ENCODE assay signal across 8 cellular contexts in the genomic region with DNA sequence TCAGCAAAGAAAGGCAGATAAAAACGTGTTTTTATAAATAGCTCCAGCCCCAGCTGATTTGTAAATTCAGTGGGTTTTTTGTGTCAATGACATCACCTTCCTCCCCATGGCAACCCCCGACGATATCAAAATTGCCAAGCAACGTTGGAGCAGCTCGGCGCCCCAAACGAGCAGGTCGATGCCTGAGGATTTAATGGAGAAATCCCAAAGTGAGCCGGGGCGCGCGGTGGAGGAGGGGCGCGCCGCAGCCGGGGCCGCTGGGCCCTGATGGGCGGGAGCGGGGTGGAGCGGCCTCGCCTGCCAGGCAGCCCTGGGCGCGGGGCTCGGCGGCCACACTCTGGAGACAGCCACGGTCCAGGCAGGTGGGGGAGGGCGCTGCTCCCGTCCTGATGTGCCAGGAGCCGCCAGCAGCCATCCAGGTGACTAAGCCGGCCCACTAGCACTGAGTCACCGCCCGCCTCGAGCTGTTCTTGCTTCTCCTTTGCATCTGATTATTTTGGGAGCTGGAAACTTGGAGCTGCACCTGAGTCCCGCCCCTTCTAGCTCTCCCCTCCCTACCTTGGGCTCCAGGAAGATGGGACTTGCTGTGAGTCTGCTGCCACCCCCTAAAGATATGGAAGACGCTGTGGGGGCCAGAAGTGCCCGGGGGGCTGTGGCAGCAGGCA. TPM values are rescaled to one million over a fixed set of nuclear protein-coding genes. Genes with fewer than 3 reads are reported as not detected.
A peak's percentile ranks its signal among the peaks of the same experiment; 100 is the strongest.
DNase-seq lines count a peak whose midpoint lies in the region; ATAC-seq and TF ChIP-seq lines count a peak whose summit lies in the region.

A gene (plus strand): TSS at position 137 of the 665 bp plus-strand sequence. CDS start 25,723 bp downstream, outside the sequence.

- no peak within 1 kb of the TSS for H3K4me3 ChIP-seq in NB4 (ENCODE audit: low read depth, low read length)
- peak within 1 kb of the TSS; percentile 51 for H3K4me3 ChIP-seq in fibroblast of the aortic adventitia (ENCODE audit: low read depth, low read length)
- peak within 1 kb of the TSS; percentile 23 for H3K4me3 ChIP-seq in urinary bladder (ENCODE audit: low read depth, low read length)

- TF ChIP-seq CTCF in GM10266 (IDR thresholded peaks at IDR 0.05; ENCODE audit: control insufficient read depth, insufficient read depth, low read depth, missing control alignments): no peak
- TF ChIP-seq CTCF in NB4 (IDR thresholded peaks at IDR 0.05; ENCODE audit: low read depth, low read length): no peak
- no peak for TF ChIP-seq CTCF in fibroblast of the aortic adventitia (IDR thresholded peaks at IDR 0.05; ENCODE audit: insufficient read depth, low read length)
- no peak for TF ChIP-seq CTCF in neural crest cell (conservative IDR thresholded peaks at IDR 0.05)

- no peak within 1 kb of the TSS for H3K27ac Mint-ChIP-seq in neural crest cell (ENCODE audit: unreplicated experiment)

- ATAC-seq in GM19023 (IDR thresholded peaks at IDR 0.05; ENCODE audit: unreplicated experiment): no peak

- H3K27me3 Mint-ChIP-seq in neural crest cell (ENCODE audit: low read depth): peaks cover 20% of the 10 kb centered on the region

- H3K9me3 Mint-ChIP-seq in neural crest cell: no peaks in the 10 kb centered on the region

- TF ChIP-seq POLR2A in NB4 (IDR thresholded peaks at IDR 0.05; ENCODE audit: extremely low read depth, insufficient read length): no peak

- WGBS in urinary bladder: 3% methylated on average over 36 of the region's 36 CpGs

- no peaks in the 10 kb centered on the region for H3K4me1 ChIP-seq in urinary bladder (ENCODE audit: insufficient read depth)

- H3K36me3 ChIP-seq in urinary bladder (ENCODE audit: insufficient read depth): no peaks in the 10 kb centered on the region

- H3K4me1 Mint-ChIP-seq in neural crest cell: peaks cover 13% of the 10 kb centered on the region

- peak within 1 kb of the TSS; percentile 77 for H3K4me3 Mint-ChIP-seq in neural crest cell

- H3K27ac ChIP-seq in urinary bladder (ENCODE audit: low read depth): peak within 1 kb of the TSS; percentile 38

- DNase-seq in GM10266 (ENCODE audit: extremely low spot score): peak; percentile 69
- DNase-seq in NB4 (ENCODE audit: low read depth): peak; percentile 27
- DNase-seq in activated CD8-positive, alpha-beta memory T cell treated with anti-CD3 and anti-CD28 coated beads, Interleukin-2, amount 50 U/mL, for 48 hours: peak; percentile 77
- DNase-seq in fibroblast of the aortic adventitia (ENCODE audit: low read depth): peak; percentile 32
- peak; percentile 36 for DNase-seq in neural crest cell (ENCODE audit: low read depth, low spot score)
- no peak for DNase-seq in superior temporal gyrus (ENCODE audit: extremely low spot score)

- H3K36me3 Mint-ChIP-seq in neural crest cell (ENCODE audit: low read depth): no peaks in the 10 kb centered on the region

RNA-seq across cellular contexts. Expression of the gene that starts here (rescaled TPM):
- total RNA-seq in fibroblast of the aortic adventitia (ENCODE audit: low replicate concordance) (0.09 TPM in 1 of 2 replicates, not detected in the other), neural crest cell (0.28 and 0.93 TPM in 2 replicates), urinary bladder (2.0 TPM)
- 2.0 TPM for polyA plus RNA-seq in urinary bladder

Comparison
In these comparisons a context has a peak if more than half of its experiments do, and no peak if none do; other contexts are left out.
1. Peak in DNase-seq and H3K4me3 ChIP-seq in fibroblast of the aortic adventitia; RNA of the gene not detected or under 1 TPM.
2. Peak in DNase-seq in neural crest cell; RNA of the gene not detected or under 1 TPM.